Comparison of ENCODE assay signal across 23 cellular contexts in the genomic region with DNA sequence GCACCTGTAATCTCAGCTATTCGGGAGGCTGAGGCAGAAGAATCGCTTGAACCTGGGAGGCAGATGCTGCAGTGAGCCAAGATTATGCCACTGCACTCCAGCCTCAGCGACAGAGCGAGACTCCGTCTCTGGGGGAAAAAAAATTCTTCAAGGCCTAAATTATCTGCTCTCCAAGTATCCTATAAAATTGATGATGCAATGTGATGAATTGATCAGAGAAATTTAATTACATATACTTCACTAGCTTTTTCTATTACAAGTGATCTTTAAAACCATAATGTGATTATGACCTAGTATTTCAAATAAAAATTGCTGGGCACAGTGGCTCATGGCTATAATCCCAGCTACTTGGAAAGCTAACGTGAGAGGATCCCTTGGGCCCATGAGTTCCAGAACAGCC.
"Had no signal": no experiment of that assay in that cellular context is flagged by ENCODE, and none has a peak within 500 bp of the region (broad histone marks: within the 10 kb centered on the region; RNA-seq: fewer than 3 reads in every experiment).

No MANE protein-coding gene starts in this region.

- H3K4me3 Mint-ChIP-seq: naive thymus-derived CD8-positive, alpha-beta T cell; stimulated activated memory B cell treated with anti-CD40 and anti-IgM and Interleukin-4, amounts not matched to agents 10 μg/mL and 1 μg/mL and 100 μg/mL, for 72 hours; stimulated activated naive CD8-positive, alpha-beta T cell treated with anti-CD3 and anti-CD28 coated beads, Interleukin-15, amount 100 ng/mL, for 72 hours had no signal

- H3K27ac ChIP-seq: hepatocyte, left lung, lower lobe of right lung, ovary, right atrium auricular region, right lobe of liver, tibial nerve, upper lobe of left lung, vagina had no signal

- H2AFZ ChIP-seq: hepatocyte had no signal

- H3K27me3 Mint-ChIP-seq: naive thymus-derived CD8-positive, alpha-beta T cell; progenitor cell of endocrine pancreas; stimulated activated memory B cell treated with anti-CD40 and anti-IgM and Interleukin-4, amounts not matched to agents 10 μg/mL and 1 μg/mL and 100 μg/mL, for 72 hours; stimulated activated naive CD8-positive, alpha-beta T cell treated with anti-CD3 and anti-CD28 coated beads, Interleukin-15, amount 100 ng/mL, for 72 hours had no signal

- H3K36me3 ChIP-seq: left lung, lower lobe of right lung, ovary, right atrium auricular region, right lobe of liver, tibial nerve, upper lobe of left lung, vagina had no signal

- H3K4me2 ChIP-seq: hepatocyte, smooth muscle cell had no signal

- H3K27ac Mint-ChIP-seq: naive thymus-derived CD8-positive, alpha-beta T cell; stimulated activated memory B cell treated with anti-CD40 and anti-IgM and Interleukin-4, amounts not matched to agents 10 μg/mL and 1 μg/mL and 100 μg/mL, for 72 hours; stimulated activated naive CD8-positive, alpha-beta T cell treated with anti-CD3 and anti-CD28 coated beads, Interleukin-15, amount 100 ng/mL, for 72 hours had no signal

- H3K27me3 ChIP-seq: hepatocyte, left lung, ovary, right atrium auricular region, right lobe of liver, tibial nerve, upper lobe of left lung, vagina had no signal

- H3K9me3 Mint-ChIP-seq: naive thymus-derived CD8-positive, alpha-beta T cell; stimulated activated memory B cell treated with anti-CD40 and anti-IgM and Interleukin-4, amounts not matched to agents 10 μg/mL and 1 μg/mL and 100 μg/mL, for 72 hours; stimulated activated naive CD8-positive, alpha-beta T cell treated with anti-CD3 and anti-CD28 coated beads, Interleukin-15, amount 100 ng/mL, for 72 hours had no signal

- H3K4me1 ChIP-seq: right lobe of liver had no signal

- H3K4me3 ChIP-seq: hepatocyte, left lung, lower lobe of right lung, ovary, right atrium auricular region, right lobe of liver, smooth muscle cell, tibial nerve, upper lobe of left lung, vagina had no signal

- H3K9me3 ChIP-seq: left lung, lower lobe of right lung, ovary, right atrium auricular region, right lobe of liver, tibial nerve, upper lobe of left lung, vagina had no signal

- DNase-seq: kidney glomerular epithelial cell; left cardiac atrium; lower lobe of right lung; mammary epithelial cell; mesenchymal stem cell; naive thymus-derived CD8-positive, alpha-beta T cell; ovary; right lobe of liver; stimulated activated CD4-positive, alpha-beta T cell treated with anti-CD3 and anti-CD28 coated beads, Interleukin-1b, Interleukin-23, amount 100 ng/mL, for 48 hours; stimulated activated CD4-positive, alpha-beta T cell treated with anti-CD3 and anti-CD28 coated beads, Interleukin-2, amount 100 ng/mL, for 48 hours; stimulated activated CD4-positive, alpha-beta T cell treated with anti-CD3 and anti-CD28 coated beads, Interleukin-4, amount 100 ng/mL, for 4 hours; stimulated activated CD8-positive, alpha-beta memory T cell treated with anti-CD3 and anti-CD28 coated beads, Interleukin-4, amount 100 ng/mL, for 48 hours; stimulated activated naive CD4-positive, alpha-beta T cell treated with Interleukin-2 at 50 U/mL for 16 hours; stimulated activated naive CD8-positive, alpha-beta T cell treated with anti-CD3 and anti-CD28 coated beads, Interleukin-15, amount 100 ng/mL, for 72 hours; upper lobe of left lung had no signal

- ATAC-seq: left cardiac atrium; left lung; lower lobe of right lung; naive thymus-derived CD8-positive, alpha-beta T cell; right lobe of liver; stimulated activated memory B cell treated with anti-CD40 and anti-IgM and Interleukin-4, amounts not matched to agents 10 μg/mL and 1 μg/mL and 100 μg/mL, for 72 hours; stimulated activated naive CD8-positive, alpha-beta T cell treated with anti-CD3 and anti-CD28 coated beads, Interleukin-15, amount 100 ng/mL, for 72 hours had no signal
